Comparison of ENCODE assay signal across 9 cellular contexts in the genomic region with DNA sequence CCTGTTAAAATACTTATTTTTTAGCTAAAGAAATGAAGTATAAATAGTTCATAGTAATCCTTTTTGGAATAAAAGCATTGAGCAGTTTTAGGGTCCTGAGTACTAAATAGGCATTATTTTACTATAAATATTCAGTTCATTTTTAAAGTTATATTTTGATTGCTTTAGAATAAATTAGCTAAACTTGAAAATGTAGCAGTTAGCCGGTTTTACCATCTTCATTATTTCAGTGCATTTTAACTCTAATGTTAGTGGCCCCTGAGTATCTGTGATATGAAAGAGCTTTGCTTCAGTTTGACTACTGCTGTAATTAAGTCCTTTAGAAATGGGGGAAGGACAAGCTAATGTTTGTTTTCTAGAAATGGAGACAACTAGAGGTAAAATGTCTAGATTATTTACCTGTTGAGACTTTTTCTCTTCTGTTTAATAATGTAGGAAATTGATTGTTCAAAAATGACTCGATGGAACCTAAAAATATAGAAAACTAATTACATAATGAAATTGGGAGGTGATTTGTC. TPM values are rescaled to one million over a fixed set of nuclear protein-coding genes. Genes with fewer than 3 reads are reported as not detected.
DNase-seq lines count a peak whose midpoint lies in the region; ATAC-seq, FAIRE-seq and TF ChIP-seq lines count a peak whose summit lies in the region.
"Had no signal": no experiment of that assay in that cellular context is flagged by ENCODE, and none has a peak within 500 bp of the region (broad histone marks: within the 10 kb centered on the region; RNA-seq: fewer than 3 reads in every experiment).

No MANE protein-coding gene starts in this region.

- peak overlapping the region; percentile 21 for H3K27ac Mint-ChIP-seq in activated CD4-positive, alpha-beta memory T cell treated with anti-CD3 and anti-CD28 coated beads for 36 hours

- in situ Hi-C loops in HAP-1 (cut with MboI; ENCODE audit: low sequenced_read_pairs): no loop called here

- no peaks in the 10 kb centered on the region for H3K27me3 ChIP-seq in HAP-1 (ENCODE audit: low read depth)
- no peaks in the 10 kb centered on the region for H3K27me3 ChIP-seq in left lung
- H3K27me3 ChIP-seq: foreskin keratinocyte had no signal

- POLR2A ChIA-PET in AG04449 (lab: Yijun Ruan, JAX): no interaction called here
- POLR2A ChIA-PET in activated CD4-positive, alpha-beta memory T cell treated with anti-CD3 and anti-CD28 coated beads for 36 hours (lab: Charles Lee): interaction anchor here (2.6 kb wide), 1 partner anchor 46 kb away, joined by 15 read pairs; the partner anchor contains the start of gene TRIM59

- peaks cover 32% of the 10 kb centered on the region for H3K4me1 Mint-ChIP-seq in activated CD4-positive, alpha-beta memory T cell treated with anti-CD3 and anti-CD28 coated beads for 36 hours (ENCODE audit: low read depth)

- no peaks in the 10 kb centered on the region; the same call in none of the 2 replicates for H3K4me1 ChIP-seq in HAP-1
- peaks cover 0 to 52% of the 10 kb centered on the region in 2 donors for H3K4me1 ChIP-seq in left lung

- CTCF ChIA-PET in AG04449 (lab: Yijun Ruan, JAX): interaction anchor here (0.7 to 3.0 kb wide), 5 partner anchors 9 to 415 kb away, joined by 3 to 8 read pairs (median 4); no protein-coding TSS in a partner anchor
- CTCF ChIA-PET in activated CD4-positive, alpha-beta memory T cell treated with anti-CD3 and anti-CD28 coated beads for 36 hours (lab: Charles Lee): interaction anchor here (0.8 to 1.8 kb wide), 5 partner anchors 10 to 371 kb away, joined by 3 to 10 read pairs (median 3); partner anchors contain the start of gene TRIM59

- intact Hi-C loops in activated CD4-positive, alpha-beta memory T cell treated with anti-CD3 and anti-CD28 coated beads for 36 hours (cut with micrococcal nuclease): loop anchor here (5.0 kb wide), 1 partner anchor 416 kb away; the partner anchor contains the start of gene IL12A
- intact Hi-C loops in left lung (cut with DNase I): no loop called here

- H3K9me3 ChIP-seq in HAP-1: no peaks in the 10 kb centered on the region
- H3K9me3 ChIP-seq in left lung: no peaks in the 10 kb centered on the region

- peaks cover 62% of the 10 kb centered on the region for H3K36me3 Mint-ChIP-seq in activated CD4-positive, alpha-beta memory T cell treated with anti-CD3 and anti-CD28 coated beads for 36 hours

- DNase-seq in AG04449 (ENCODE audit: low read depth, low spot score): no peak
- DNase-seq in HAP-1 (ENCODE audit: low spot score in 2 of 2): no peak
- DNase-seq in activated CD4-positive, alpha-beta memory T cell treated with anti-CD3 and anti-CD28 coated beads for 36 hours: no peak
- no peak for DNase-seq in left lung
- no peak for DNase-seq in urothelium cell line (ENCODE audit: low spot score)
- no peak for DNase-seq in SKM-1 treated with dmso at 0.1 percent for 144 hours (lab: John Stamatoyannopoulos, UW; ENCODE audit: unreplicated experiment)
- no peak for DNase-seq in middle frontal gyrus (ENCODE audit: extremely low spot score, low spot score)

- peak overlapping the region; percentile 98 for H3K4me3 Mint-ChIP-seq in activated CD4-positive, alpha-beta memory T cell treated with anti-CD3 and anti-CD28 coated beads for 36 hours

- H3K27me3 Mint-ChIP-seq in activated CD4-positive, alpha-beta memory T cell treated with anti-CD3 and anti-CD28 coated beads for 36 hours: peaks cover 4% of the 10 kb centered on the region

- H3K4me3 ChIP-seq in AG04449 (ENCODE audit: low read depth, low read length): peak overlapping the region; percentile 89
- H3K4me3 ChIP-seq in HAP-1: peak overlapping the region; percentile 91
- peak overlapping the region; percentile 12 to 81 for H3K4me3 ChIP-seq in left lung

- no peak for FAIRE-seq in urothelium cell line (lab: Jason Lieb, UNC)

- H3K36me3 ChIP-seq in HAP-1 (replicated peaks) (peaks cover 71% of the 10 kb centered on the region), left lung (peaks cover 0 to 13% of the 10 kb centered on the region in 2 donors)

- TF ChIP-seq CTCF in AG04449 (IDR thresholded peaks at IDR 0.05; ENCODE audit: insufficient read depth, low read length, missing control alignments) (no peak), left lung (IDR thresholded peaks at IDR 0.05) (no peak)

- H3K9me3 Mint-ChIP-seq in activated CD4-positive, alpha-beta memory T cell treated with anti-CD3 and anti-CD28 coated beads for 36 hours: no peaks in the 10 kb centered on the region

- peak overlapping the region; percentile 35 to 91 for H3K27ac ChIP-seq in left lung

- ATAC-seq in left lung: no peak
- no peak for ATAC-seq in GM18868 (IDR thresholded peaks at IDR 0.05; ENCODE audit: unreplicated experiment)
- ATAC-seq: foreskin keratinocyte had no signal

RNA-seq across cellular contexts. Expression of gene SMC4, which starts 3.6 kb away (rescaled TPM):
- 100 to 1,000 TPM; 143 to 157 TPM for total RNA-seq in activated CD4-positive, alpha-beta memory T cell treated with anti-CD3 and anti-CD28 coated beads for 36 hours
- total RNA-seq in left lung: 10 to 100 TPM; 68.6 to 73.5 TPM

RNA-seq across cellular contexts. Expression of gene IFT80, which starts 4.1 kb away (rescaled TPM):
- 10 to 100 TPM; 13.4 to 13.9 TPM for total RNA-seq in activated CD4-positive, alpha-beta memory T cell treated with anti-CD3 and anti-CD28 coated beads for 36 hours
- total RNA-seq in left lung: 10 to 100 TPM; 27.9 to 45.0 TPM

RNA-seq across cellular contexts. Expression of gene TRIM59, which starts 46.5 kb away (rescaled TPM):
- 10 to 100 TPM; 27.3 to 30.0 TPM for total RNA-seq in activated CD4-positive, alpha-beta memory T cell treated with anti-CD3 and anti-CD28 coated beads for 36 hours
- 1 to 10 TPM; 4.3 to 8.7 TPM for total RNA-seq in left lung
